In genomic region chr5:172724203-172724602, GRCh38 we compare ENCODE assay signal across 16 cellular contexts. TPM values are rescaled to one million over a fixed set of nuclear protein-coding genes. Genes with fewer than 3 reads are reported as not detected.
DNase-seq lines count a peak whose midpoint lies in the region; TF ChIP-seq lines count a peak whose summit lies in the region.
"Had no signal": no experiment of that assay in that cellular context is flagged by ENCODE, and none has a peak within 500 bp of the region (broad histone marks: within the 10 kb centered on the region; RNA-seq: fewer than 3 reads in every experiment).

No MANE protein-coding gene starts in this region.

- H3K9ac ChIP-seq in liver (ENCODE audit: low read depth in 1 of 2, low read length in 2 of 2) = no peak overlapping the region
- H3K9ac ChIP-seq: BLaER1 had no signal

- H3K9me3 ChIP-seq in liver (ENCODE audit: control insufficient read depth in 4 of 4, low read length in 3 of 4) = no peaks in the 10 kb centered on the region
- H3K9me3 ChIP-seq: BLaER1 had no signal

- TF ChIP-seq RAD21 in liver (IDR thresholded peaks at IDR 0.05) = no peak

- H3K27me3 Mint-ChIP-seq in chondrocyte (ENCODE audit: low read depth) = no peaks in the 10 kb centered on the region

- TF ChIP-seq CTCF in chondrocyte (IDR thresholded peaks at IDR 0.05) = no peak
- no peak for TF ChIP-seq CTCF in liver (IDR thresholded peaks at IDR 0.05; ENCODE audit: low read depth, low read length, missing input control)
- no peak for TF ChIP-seq CTCF in GM20000 (IDR thresholded peaks at IDR 0.05; ENCODE audit: extremely low read depth, missing control alignments)

- H3K9me3 Mint-ChIP-seq in chondrocyte (ENCODE audit: low read depth) = no peaks in the 10 kb centered on the region
- H3K9me3 Mint-ChIP-seq: H9 had no signal

- H3K36me3 Mint-ChIP-seq in chondrocyte (ENCODE audit: low read depth) = no peaks in the 10 kb centered on the region

- no peaks in the 10 kb centered on the region for H3K27me3 ChIP-seq in liver (ENCODE audit: control insufficient read depth in 4 of 4, insufficient read depth in 4 of 4, low read length in 3 of 4)
- H3K27me3 ChIP-seq: BLaER1 had no signal

- in situ Hi-C loops in SK-MEL-5 (cut with HindIII; ENCODE audit: low pct_unique_long_range_greater_than_20kb, low sequenced_read_pairs) = no loop called here

- H3K36me3 ChIP-seq in liver (ENCODE audit: control insufficient read depth in 4 of 4, insufficient read depth in 3 of 4, low read depth in 1 of 4, low read length in 3 of 4) = no peaks in the 10 kb centered on the region
- H3K36me3 ChIP-seq: BLaER1 had no signal

- peaks cover 21 to 54% (median 44%) of the 10 kb centered on the region in 4 donors for H3K4me1 ChIP-seq in liver (ENCODE audit: control insufficient read depth in 4 of 4, insufficient read depth in 4 of 4, low read length in 3 of 4)

- H3K27ac Mint-ChIP-seq in chondrocyte (ENCODE audit: unreplicated experiment) = no peak overlapping the region
- H3K27ac Mint-ChIP-seq: H9 had no signal

- WGBS in liver = 51% methylated on average over 12 of the region's 12 CpGs

- H3K4me3 Mint-ChIP-seq in chondrocyte (ENCODE audit: unreplicated experiment) = no peak overlapping the region
- H3K4me3 Mint-ChIP-seq: H9 had no signal

- H3K27ac ChIP-seq in liver (ENCODE audit: low read depth in 1 of 2, low read length in 2 of 2) = peak overlapping the region; percentile 85 to 89
- H3K27ac ChIP-seq in temporal lobe (ENCODE audit: low read depth, low read length) = peak overlapping the region; percentile 73
- H3K27ac ChIP-seq: BLaER1, SK-N-MC had no signal

- no peak overlapping the region for H3K4me3 ChIP-seq in liver (ENCODE audit: low read depth in 1 of 3, low read length in 3 of 3)
- H3K4me3 ChIP-seq: BLaER1, SK-N-MC had no signal

- DNase-seq in SK-MEL-5 (ENCODE audit: low read depth, low spot score) (peak; percentile 73), chondrocyte (ENCODE audit: low spot score) (peak; percentile 33), DMS53 (lab: John Stamatoyannopoulos, UW) (no peak), GM20000 (ENCODE audit: low spot score) (no peak)
- no peak for DNase-seq in central memory CD4-positive, alpha-beta T cell
- DNase-seq: DMS153, H9, MV-4-11, NCI-H1436, NCI-H2081, NCI-H345, NCI-H526 treated with DMSO at 0.1 percent for 48 hours had no signal

- H3K4me1 Mint-ChIP-seq in chondrocyte (ENCODE audit: low read depth) = peaks cover 7% of the 10 kb centered on the region

TF ChIP-seq in liver, 16 proteins besides CTCF, POLR2A, EP300 and RAD21:
- TF ChIP-seq GABPA (IDR thresholded peaks at IDR 0.05 in 1 of 2, conservative IDR thresholded peaks at IDR 0.05 in 1 of 2) = no peak
- no peak for TF ChIP-seq JUND (IDR thresholded peaks at IDR 0.05)

RNA-seq across cellular contexts. Expression of gene DUSP1, which starts 46.8 kb away (rescaled TPM):
- total RNA-seq in SK-MEL-5 (2014; rRNA removed; shearing (Covaris generic)) = 10.9 and 11.3 TPM in 2 replicates
- 10.7 and 11.3 TPM in 2 replicates for polyA plus RNA-seq in SK-MEL-5 (2015; cell fraction: cytosol; rRNA removed)
- 16.0 and 19.7 TPM in 2 replicates for polyA plus RNA-seq in SK-MEL-5 (2015; cell fraction: nucleus; rRNA removed)
- total RNA-seq in chondrocyte (91.5 to 171 TPM (median 150 TPM) in 3 replicates), liver (10 to 100 TPM; 53.2 to 95.0 TPM), temporal lobe (58.5 TPM)
- polyA plus RNA-seq in liver = 100 to 1,000 TPM; 124 to 237 TPM

Comparison
In these comparisons a context has a peak if more than half of its experiments do, and no peak if none do; other contexts are left out.
1. DNase-seq: peak in SK-MEL-5 (single experiment) and chondrocyte (single experiment); none in central memory CD4-positive, alpha-beta T cell (single experiment), DMS53 (single experiment) and GM20000 (single experiment).